ENCODE assay signal across 8 cellular contexts in genomic region chrX:131068945-131069719, GRCh38. TPM values are rescaled to one million over a fixed set of nuclear protein-coding genes. Genes with fewer than 3 reads are reported as not detected.
DNase-seq lines count a peak whose midpoint lies in the region; ATAC-seq and TF ChIP-seq lines count a peak whose summit lies in the region.

No MANE protein-coding gene starts in this region.

- H3K36me3 Mint-ChIP-seq in activated T-cell treated with anti-CD3 and anti-CD28 coated beads, Interleukin-2, amount 50 U/mL, for 24 hours (ENCODE audit: low read depth) = no peaks in the 10 kb centered on the region
- H3K36me3 Mint-ChIP-seq in mesothelial cell of epicardium = no peaks in the 10 kb centered on the region

- peak; percentile 46 for TF ChIP-seq CTCF in mesothelial cell of epicardium (IDR thresholded peaks at IDR 0.05; ENCODE audit: unreplicated experiment)

- DNase-seq in activated T-cell treated with anti-CD3 and anti-CD28 coated beads, Interleukin-2, amount 50 U/mL, for 24 hours = peak; percentile 40
- no peak for DNase-seq in activated T-cell treated with anti-CD3 and anti-CD28 coated beads, Interleukin-2, amount 50 U/mL, for 1 hour
- DNase-seq in astrocyte of the hippocampus (ENCODE audit: low read depth, low spot score) = peak; percentile 45
- peak in 1 of 2 experiments; percentile 61 for DNase-seq in mesothelial cell of epicardium (ENCODE audit: low spot score in 2 of 2, unreplicated experiment in 2 of 2)
- no peak for DNase-seq in T-helper 1 cell
- no peak for DNase-seq in NCI-H187 (lab: John Stamatoyannopoulos, UW)

- no peak overlapping the region for H3K4me3 Mint-ChIP-seq in activated T-cell treated with anti-CD3 and anti-CD28 coated beads, Interleukin-2, amount 50 U/mL, for 24 hours
- H3K4me3 Mint-ChIP-seq in mesothelial cell of epicardium = no peak overlapping the region

- H3K27ac Mint-ChIP-seq in activated T-cell treated with anti-CD3 and anti-CD28 coated beads, Interleukin-2, amount 50 U/mL, for 24 hours = no peak overlapping the region
- no peak overlapping the region for H3K27ac Mint-ChIP-seq in mesothelial cell of epicardium

- ATAC-seq in HG03520 (IDR thresholded peaks at IDR 0.05; ENCODE audit: unreplicated experiment) = peak; percentile 56
- no peak for ATAC-seq in HG02970 (IDR thresholded peaks at IDR 0.05; ENCODE audit: low FRiP score, unreplicated experiment)

- no peaks in the 10 kb centered on the region for H3K9me3 Mint-ChIP-seq in activated T-cell treated with anti-CD3 and anti-CD28 coated beads, Interleukin-2, amount 50 U/mL, for 24 hours
- no peaks in the 10 kb centered on the region for H3K9me3 Mint-ChIP-seq in mesothelial cell of epicardium

- peaks cover 58% of the 10 kb centered on the region for H3K27me3 Mint-ChIP-seq in activated T-cell treated with anti-CD3 and anti-CD28 coated beads, Interleukin-2, amount 50 U/mL, for 24 hours
- no peaks in the 10 kb centered on the region for H3K27me3 Mint-ChIP-seq in mesothelial cell of epicardium (ENCODE audit: low read depth)

- no peaks in the 10 kb centered on the region for H3K4me1 Mint-ChIP-seq in activated T-cell treated with anti-CD3 and anti-CD28 coated beads, Interleukin-2, amount 50 U/mL, for 24 hours (ENCODE audit: low read depth)
- no peaks in the 10 kb centered on the region for H3K4me1 Mint-ChIP-seq in mesothelial cell of epicardium

RNA-seq across cellular contexts. Expression of gene ARHGAP36, which starts 11.0 kb away (rescaled TPM):
- total RNA-seq in mesothelial cell of epicardium = not detected in 3 replicates

Comparison
In these comparisons a context has a peak if more than half of its experiments do, and no peak if none do; other contexts are left out.
1. DNase-seq: peak in activated T-cell treated with anti-CD3 and anti-CD28 coated beads, Interleukin-2, amount 50 U/mL, for 24 hours (single experiment) and astrocyte of the hippocampus (single experiment); none in activated T-cell treated with anti-CD3 and anti-CD28 coated beads, Interleukin-2, amount 50 U/mL, for 1 hour (single experiment), T-helper 1 cell (0 of 5) and NCI-H187 (0 of 2).